In the genomic region with DNA sequence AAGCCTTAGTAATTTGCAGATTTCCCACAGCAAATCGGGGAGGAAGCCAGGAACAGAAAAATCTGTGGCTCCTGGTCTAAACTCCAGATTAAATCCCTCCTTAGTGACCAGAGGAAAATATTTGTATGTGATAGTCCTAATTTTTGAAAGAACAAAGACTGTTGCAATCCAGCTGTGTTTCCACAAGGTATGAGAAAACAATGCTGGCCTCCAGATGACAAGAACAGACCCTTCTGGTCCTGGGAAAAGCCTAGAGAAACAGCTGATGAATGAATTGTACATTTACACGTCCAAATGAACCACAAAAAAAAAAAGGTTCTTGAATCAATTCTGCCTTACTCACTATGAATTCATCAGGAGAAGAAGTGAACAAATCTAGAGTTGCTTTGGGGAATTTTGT, we compare ENCODE assay signal across 9 cellular contexts.
DNase-seq lines count a peak whose midpoint lies in the region; ATAC-seq and TF ChIP-seq lines count a peak whose summit lies in the region.
"Had no signal": no experiment of that assay in that cellular context is flagged by ENCODE, and none has a peak within 500 bp of the region (broad histone marks: within the 10 kb centered on the region; RNA-seq: fewer than 3 reads in every experiment).

No MANE protein-coding gene starts in this region.

- peaks cover 9% of the 10 kb centered on the region for H3K4me1 Mint-ChIP-seq in Caco-2 (ENCODE audit: low read depth, unreplicated experiment)
- peaks cover 78% of the 10 kb centered on the region for H3K4me1 Mint-ChIP-seq in endothelial cell (ENCODE audit: unreplicated experiment)
- peaks cover 54% of the 10 kb centered on the region for H3K4me1 Mint-ChIP-seq in osteocyte (ENCODE audit: unreplicated experiment)

- TF ChIP-seq CTCF in Caco-2 (IDR thresholded peaks at IDR 0.05; ENCODE audit: insufficient read depth in 1 of 2, low read depth in 1 of 2, low read length in 1 of 2, severe bottlenecking in 1 of 2, unreplicated experiment in 1 of 2) (no peak), endothelial cell (IDR thresholded peaks at IDR 0.05; ENCODE audit: unreplicated experiment) (no peak), osteocyte (IDR thresholded peaks at IDR 0.05) (no peak)

- CTCF ChIA-PET in Caco-2 (lab: Charles Lee) = no interaction called here

- H3K27me3 Mint-ChIP-seq in Caco-2 (ENCODE audit: insufficient read depth, unreplicated experiment) (peaks cover 35% of the 10 kb centered on the region), endothelial cell (ENCODE audit: unreplicated experiment) (peaks cover 9% of the 10 kb centered on the region), osteocyte (ENCODE audit: unreplicated experiment) (no peaks in the 10 kb centered on the region)

- no peak overlapping the region for H3K27ac Mint-ChIP-seq in Caco-2 (ENCODE audit: unreplicated experiment)
- peak overlapping the region; percentile 82 for H3K27ac Mint-ChIP-seq in endothelial cell (ENCODE audit: unreplicated experiment)
- H3K27ac Mint-ChIP-seq in osteocyte (ENCODE audit: unreplicated experiment) = peak overlapping the region; percentile 94

- intact Hi-C loops in Caco-2 (cut with micrococcal nuclease; ENCODE audit: unreplicated experiment) = no loop called here

- H3K36me3 ChIP-seq in Caco-2 (ENCODE audit: control insufficient read depth, insufficient read depth, low read length) = no peaks in the 10 kb centered on the region
- H3K36me3 ChIP-seq: cardiac muscle cell had no signal

- H3K9me3 ChIP-seq in Caco-2 = no peaks in the 10 kb centered on the region

- no TSS peak for BruUV-seq in Caco-2 (replicated peaks; lab: Mats Ljungman, UMichigan)

- peaks cover 7% of the 10 kb centered on the region; the same call in 1 of the 2 replicates for H3K4me1 ChIP-seq in Caco-2

- POLR2A ChIA-PET in Caco-2 (lab: Charles Lee) = interaction anchor here (0.6 kb wide), 1 partner anchor 226 kb away, joined by 3 read pairs; no protein-coding TSS in a partner anchor

- H3K36me3 Mint-ChIP-seq in Caco-2 (ENCODE audit: insufficient read depth, unreplicated experiment) = no peaks in the 10 kb centered on the region
- H3K36me3 Mint-ChIP-seq in endothelial cell (ENCODE audit: low read depth, unreplicated experiment) = peaks cover 26% of the 10 kb centered on the region
- no peaks in the 10 kb centered on the region for H3K36me3 Mint-ChIP-seq in osteocyte (ENCODE audit: unreplicated experiment)

- H3K9me3 Mint-ChIP-seq in Caco-2 (ENCODE audit: unreplicated experiment) = no peaks in the 10 kb centered on the region
- H3K9me3 Mint-ChIP-seq in endothelial cell (ENCODE audit: unreplicated experiment) = no peaks in the 10 kb centered on the region
- H3K9me3 Mint-ChIP-seq in osteocyte (ENCODE audit: unreplicated experiment) = no peaks in the 10 kb centered on the region

- H3K4me3 ChIP-seq in Caco-2 (ENCODE audit: low read depth, low read length) = no peak overlapping the region
- H3K4me3 ChIP-seq: cardiac muscle cell had no signal

- no peak for DNase-seq in Caco-2
- DNase-seq in endothelial cell (ENCODE audit: low spot score) = no peak
- no peak for DNase-seq in osteocyte (ENCODE audit: extremely low spot score, unreplicated experiment)
- DNase-seq in activated gamma-delta T cell treated with Interleukin-2 at 50 U/mL for 16 hours = no peak

- peaks cover 1% of the 10 kb centered on the region; the same call in 1 of the 2 replicates for H3K27me3 ChIP-seq in Caco-2 (replicated peaks; ENCODE audit: control insufficient read depth, insufficient read depth, low read length)

- H3K4me3 Mint-ChIP-seq in Caco-2 (ENCODE audit: unreplicated experiment) = peak overlapping the region; percentile 79
- H3K4me3 Mint-ChIP-seq in endothelial cell (ENCODE audit: unreplicated experiment) = no peak overlapping the region
- no peak overlapping the region for H3K4me3 Mint-ChIP-seq in osteocyte (ENCODE audit: unreplicated experiment)

- ATAC-seq in GM21390 (IDR thresholded peaks at IDR 0.05; ENCODE audit: unreplicated experiment) = no peak
- ATAC-seq in GM21529 (IDR thresholded peaks at IDR 0.05; ENCODE audit: unreplicated experiment) = no peak
- no peak for ATAC-seq in GM21528 (IDR thresholded peaks at IDR 0.05; ENCODE audit: low FRiP score, unreplicated experiment)

TF ChIP-seq in PFSK-1, 5 proteins besides CTCF, POLR2A, EP300 and RAD21:
- TF ChIP-seq SIN3A (IDR thresholded peaks at IDR 0.05; ENCODE audit: borderline replicate concordance, insufficient read depth, low read length) (0 out of 2 replicates have a peak, but pooled peaks have one; percentile 1), TAF1 (IDR thresholded peaks at IDR 0.05; ENCODE audit: borderline replicate concordance, insufficient read depth, low read length) (no peak)
